13 cellular contexts compared by ENCODE assay signal in genomic region chr3:126751611-126752302, GRCh38. TPM values are rescaled to one million over a fixed set of nuclear protein-coding genes. Genes with fewer than 3 reads are reported as not detected.
DNase-seq lines count a peak whose midpoint lies in the region; FAIRE-seq and TF ChIP-seq lines count a peak whose summit lies in the region.
"Had no signal": no experiment of that assay in that cellular context is flagged by ENCODE, and none has a peak within 500 bp of the region (broad histone marks: within the 10 kb centered on the region; RNA-seq: fewer than 3 reads in every experiment).

No MANE protein-coding gene starts in this region.

- WGBS in mammary epithelial cell (ENCODE audit: low coverage, missing lambda C conversion rate): 31% methylated on average over 7 of the region's 7 CpGs
- no CpG with 5 or more reads among the region's 7 CpGs for WGBS in mesendoderm (ENCODE audit: extremely low coverage, insufficient coverage, low lambda C conversion rate)

- H2BK15ac ChIP-seq in mesendoderm (replicated peaks; ENCODE audit: low read depth): no peak overlapping the region

- H3K4me3 Mint-ChIP-seq in Caco-2 (ENCODE audit: unreplicated experiment): peak overlapping the region; percentile 68
- H3K4me3 Mint-ChIP-seq: activated CD4-positive, alpha-beta T cell treated with anti-CD3 and anti-CD28 coated beads, Interleukin-2, amount 10 ng/mL, durations not matched to agents 7 days and 5 days; CD8-positive, alpha-beta T cell; central memory CD8-positive, alpha-beta T cell; stimulated activated naive B cell treated with anti-CD40 and anti-IgM and Interleukin-4, amounts not matched to agents 10 μg/mL and 1 μg/mL and 100 μg/mL, for 72 hours had no signal

- no peaks in the 10 kb centered on the region for H4K20me1 ChIP-seq in mammary epithelial cell (ENCODE audit: insufficient read depth, low read length)

- H3K36me3 ChIP-seq in Caco-2 (ENCODE audit: control insufficient read depth, insufficient read depth, low read length) (no peaks in the 10 kb centered on the region; the same call in 1 of the 2 replicates), HUES6 (ENCODE audit: control insufficient read depth, insufficient read depth, low read length) (no peaks in the 10 kb centered on the region), mammary epithelial cell (ENCODE audit: insufficient read depth, low read length) (no peaks in the 10 kb centered on the region), mesendoderm (ENCODE audit: control insufficient read depth, insufficient read depth, low read length) (no peaks in the 10 kb centered on the region)
- H3K36me3 ChIP-seq: thyroid gland had no signal

- H3K27ac Mint-ChIP-seq in Caco-2 (ENCODE audit: unreplicated experiment): peak overlapping the region; percentile 92
- H3K27ac Mint-ChIP-seq: activated CD4-positive, alpha-beta T cell treated with anti-CD3 and anti-CD28 coated beads, Interleukin-2, amount 10 ng/mL, durations not matched to agents 7 days and 5 days; CD8-positive, alpha-beta T cell had no signal

- peak overlapping the region; percentile 41 for H2BK5ac ChIP-seq in mesendoderm (ENCODE audit: low read length)

- H3K4me2 ChIP-seq in mammary epithelial cell (ENCODE audit: insufficient read depth, low read depth, low read length): no peak overlapping the region
- H3K4me2 ChIP-seq in mesendoderm (ENCODE audit: low read length): no peak overlapping the region

- no peak overlapping the region for H2AK5ac ChIP-seq in mesendoderm (ENCODE audit: low read length)

- dilution Hi-C loops in mammary epithelial cell (cut with HindIII; ENCODE audit: low sequenced_read_pairs): no loop called here

- no peak overlapping the region for H2BK120ac ChIP-seq in mesendoderm (ENCODE audit: low read depth, low read length)

- H3K4ac ChIP-seq in mesendoderm (ENCODE audit: low read depth, low read length): no peak overlapping the region

- peaks cover 3% of the 10 kb centered on the region for H3K79me1 ChIP-seq in mesendoderm (ENCODE audit: low read length)

- no peak overlapping the region for H3K4me3 ChIP-seq in Caco-2 (ENCODE audit: low read depth, low read length)
- no peak overlapping the region for H3K4me3 ChIP-seq in HUES6 (ENCODE audit: low read depth, low read length)
- H3K4me3 ChIP-seq in mammary epithelial cell (replicated peaks in 1 of 3; ENCODE audit: insufficient read depth in 1 of 3, low read depth in 2 of 3, low read length in 3 of 3): no peak overlapping the region
- no peak overlapping the region for H3K4me3 ChIP-seq in mesendoderm (ENCODE audit: low read length)
- H3K4me3 ChIP-seq: thyroid gland had no signal

- no peaks in the 10 kb centered on the region for H3K9me3 Mint-ChIP-seq in Caco-2 (ENCODE audit: unreplicated experiment)
- H3K9me3 Mint-ChIP-seq: activated CD4-positive, alpha-beta T cell treated with anti-CD3 and anti-CD28 coated beads, Interleukin-2, amount 10 ng/mL, durations not matched to agents 7 days and 5 days; CD8-positive, alpha-beta T cell; central memory CD8-positive, alpha-beta T cell; stimulated activated naive B cell treated with anti-CD40 and anti-IgM and Interleukin-4, amounts not matched to agents 10 μg/mL and 1 μg/mL and 100 μg/mL, for 72 hours had no signal

- in situ Hi-C loops in mammary epithelial cell (cut with MboI; ENCODE audit: low sequenced_read_pairs in 2 of 2): loop anchor here (5.0 to 10.0 kb wide), 3 partner anchors 231 to 706 kb away; partner anchors contain the start of gene PLXNA1 (in 2 of the 2)

- H3K23ac ChIP-seq in mesendoderm (ENCODE audit: low read length): no peak overlapping the region

- peak overlapping the region; percentile 34 for H3K56ac ChIP-seq in mesendoderm (ENCODE audit: low read length)

- no peaks in the 10 kb centered on the region for H3K27me3 ChIP-seq in Caco-2 (replicated peaks; ENCODE audit: control insufficient read depth, insufficient read depth, low read length)
- no peaks in the 10 kb centered on the region for H3K27me3 ChIP-seq in HUES6 (ENCODE audit: control insufficient read depth, insufficient read depth, low read length)
- no peaks in the 10 kb centered on the region for H3K27me3 ChIP-seq in mammary epithelial cell (ENCODE audit: insufficient read depth, low read length)
- H3K27me3 ChIP-seq in mesendoderm (ENCODE audit: insufficient read depth, low read length, poor library complexity): no peaks in the 10 kb centered on the region
- H3K27me3 ChIP-seq: thyroid gland had no signal

- H4K8ac ChIP-seq in mesendoderm (ENCODE audit: low read depth, low read length): no peak overlapping the region

- peaks cover 18% of the 10 kb centered on the region for H3K36me3 Mint-ChIP-seq in Caco-2 (ENCODE audit: insufficient read depth, unreplicated experiment)

- peak overlapping the region; percentile 49 for H2AFZ ChIP-seq in mammary epithelial cell (ENCODE audit: low read depth, low read length)

- peak overlapping the region; percentile 34; the same call in 1 of the 2 replicates for H3K27ac ChIP-seq in HUES6 (ENCODE audit: low read depth, low read length)
- H3K27ac ChIP-seq in mammary epithelial cell (ENCODE audit: insufficient read depth, low read depth, low read length): peak overlapping the region; percentile 3
- peak overlapping the region; percentile 20 for H3K27ac ChIP-seq in mesendoderm (ENCODE audit: low read depth, low read length)
- H3K27ac ChIP-seq: thyroid gland had no signal

- peaks cover 5% of the 10 kb centered on the region for H3K79me2 ChIP-seq in mammary epithelial cell (ENCODE audit: insufficient read depth, low read length)
- H3K79me2 ChIP-seq in mesendoderm (ENCODE audit: control insufficient read depth, insufficient read depth, low read length): no peaks in the 10 kb centered on the region

- CTCF ChIA-PET in Caco-2 (lab: Charles Lee): interaction anchor here (0.7 to 2.8 kb wide), 9 partner anchors 46 to 704 kb away, joined by 3 to 18 read pairs (median 7); partner anchors contain the start of gene PLXNA1
- CTCF ChIA-PET in mammary epithelial cell (lab: Charles Lee; ENCODE audit: low non-redundant PET): interaction anchor here (1.0 kb wide), 1 partner anchor 267 kb away, joined by 3 read pairs; no protein-coding TSS in a partner anchor

- no peak for TF ChIP-seq CTCF in Caco-2 (IDR thresholded peaks at IDR 0.05; ENCODE audit: insufficient read depth in 1 of 2, low read depth in 1 of 2, low read length in 1 of 2, severe bottlenecking in 1 of 2, unreplicated experiment in 1 of 2)
- TF ChIP-seq CTCF in mammary epithelial cell (conservative IDR thresholded peaks at IDR 0.05 in 1 of 2, IDR thresholded peaks at IDR 0.05 in 1 of 2; ENCODE audit: extremely low read depth in 1 of 2, insufficient read depth in 1 of 2, low read depth in 1 of 2, low read length in 2 of 2): no peak

- H3K27me3 Mint-ChIP-seq in Caco-2 (ENCODE audit: insufficient read depth, unreplicated experiment): no peaks in the 10 kb centered on the region
- H3K27me3 Mint-ChIP-seq: activated CD4-positive, alpha-beta T cell treated with anti-CD3 and anti-CD28 coated beads, Interleukin-2, amount 10 ng/mL, durations not matched to agents 7 days and 5 days; central memory CD8-positive, alpha-beta T cell; stimulated activated naive B cell treated with anti-CD40 and anti-IgM and Interleukin-4, amounts not matched to agents 10 μg/mL and 1 μg/mL and 100 μg/mL, for 72 hours had no signal

- H3K4me1 Mint-ChIP-seq in Caco-2 (ENCODE audit: low read depth, unreplicated experiment): peaks cover 55% of the 10 kb centered on the region

- H4K5ac ChIP-seq in mesendoderm (ENCODE audit: low read length): no peak overlapping the region

- FAIRE-seq in urothelium cell line (lab: Jason Lieb, UNC): no peak

- no peak overlapping the region for H3K18ac ChIP-seq in mesendoderm (ENCODE audit: low read length)

- H3K9ac ChIP-seq in HUES6 (ENCODE audit: low read length) (peak overlapping the region; percentile 15), mammary epithelial cell (ENCODE audit: insufficient read depth, low read length) (no peak overlapping the region), mesendoderm (ENCODE audit: low read length) (peak overlapping the region; percentile 21)

- intact Hi-C loops in Caco-2 (cut with micrococcal nuclease; ENCODE audit: unreplicated experiment): loop anchor here (1.0 to 10.0 kb wide), 5 partner anchors 131 to 423 kb away; no protein-coding TSS in a partner anchor
- intact Hi-C loops in mammary epithelial cell (cut with micrococcal nuclease): loop anchor here (1.0 to 5.0 kb wide), 8 partner anchors 108 to 793 kb away; no protein-coding TSS in a partner anchor

- DNase-seq in Caco-2: peak; percentile 32 to 46
- DNase-seq in mammary epithelial cell: no peak
- DNase-seq in mesendoderm: peak; percentile 82
- no peak for DNase-seq in C1 segment of cervical spinal cord (lab: John Stamatoyannopoulos, UW)
- DNase-seq in RPMI8226: no peak
- no peak for DNase-seq in urothelium cell line (ENCODE audit: low spot score)
- DNase-seq in T-helper 1 cell: no peak

- BruUV-seq in Caco-2 (replicated peaks; lab: Mats Ljungman, UMichigan) (no TSS peak), mammary epithelial cell (replicated peaks; lab: Mats Ljungman, UMichigan) (no TSS peak)

- no peaks in the 10 kb centered on the region for H3K9me3 ChIP-seq in Caco-2
- no peaks in the 10 kb centered on the region for H3K9me3 ChIP-seq in HUES6 (ENCODE audit: control insufficient read depth, insufficient read depth, low read depth, low read length)
- no peaks in the 10 kb centered on the region for H3K9me3 ChIP-seq in mammary epithelial cell (replicated peaks; ENCODE audit: insufficient read depth, low read length)
- H3K9me3 ChIP-seq: thyroid gland had no signal

- peaks cover 78% of the 10 kb centered on the region for H3K4me1 ChIP-seq in Caco-2
- peaks cover 38% of the 10 kb centered on the region for H3K4me1 ChIP-seq in HUES6 (ENCODE audit: control insufficient read depth, insufficient read depth, low read length)
- peaks cover 34% of the 10 kb centered on the region for H3K4me1 ChIP-seq in mammary epithelial cell (ENCODE audit: insufficient read depth, low read length)
- peaks cover 14% of the 10 kb centered on the region for H3K4me1 ChIP-seq in mesendoderm (ENCODE audit: control insufficient read depth, low read depth, low read length)

- POLR2A ChIA-PET in Caco-2 (lab: Charles Lee): interaction anchor here (0.9 kb wide), 1 partner anchor 99 kb away, joined by 3 read pairs; no protein-coding TSS in a partner anchor

RNA-seq across cellular contexts. Expression of gene CHCHD6, which starts 47.7 kb away (rescaled TPM):
- total RNA-seq in Caco-2 (2022) (47.9 and 49.5 TPM in 2 replicates), mammary epithelial cell (10 to 100 TPM; 16.5 to 30.8 TPM)
- 30.0 TPM for polyA plus RNA-seq in mammary epithelial cell
- polyA minus RNA-seq in mammary epithelial cell: 11.7 TPM
- 19.3 TPM for polyA plus RNA-seq in mesendoderm (2013, experiment 1 of 2)
- polyA plus RNA-seq in mesendoderm (2013, experiment 2 of 2): 20.7 TPM

Comparison
In these comparisons a context has a peak if more than half of its experiments do, and no peak if none do; other contexts are left out.
1. DNase-seq: peak in Caco-2 (2 of 2) and mesendoderm (single experiment); none in mammary epithelial cell (single experiment), C1 segment of cervical spinal cord (0 of 14), RPMI8226 (single experiment), urothelium cell line (single experiment) and T-helper 1 cell (0 of 5).
2. Peak in every context shown above with its lines, with median percentiles within 50 percentile points of each other: H3K27ac ChIP-seq.